ENCODE assay signal across 19 cellular contexts in the genomic region with DNA sequence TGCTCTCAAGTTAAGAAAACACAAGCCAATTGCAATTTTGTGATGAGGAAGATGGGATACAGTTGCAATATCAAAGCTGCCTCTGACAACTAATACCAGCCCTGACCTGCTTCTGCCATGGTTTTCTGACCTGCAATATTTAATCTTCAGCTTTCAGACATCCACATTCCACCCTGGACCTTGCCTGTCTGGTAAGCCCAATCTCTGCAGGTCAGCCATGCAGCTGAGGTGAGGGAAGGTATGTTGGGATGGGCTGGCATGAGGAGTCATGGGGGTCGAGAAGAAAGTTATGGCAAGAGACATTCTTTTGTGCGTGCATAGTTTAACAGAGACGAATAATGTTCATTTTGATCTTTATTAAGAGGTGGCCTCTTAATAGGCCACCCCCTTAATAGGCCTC. TPM values are rescaled to one million over a fixed set of nuclear protein-coding genes. Genes with fewer than 3 reads are reported as not detected.
DNase-seq lines count a peak whose midpoint lies in the region; ATAC-seq, FAIRE-seq and TF ChIP-seq lines count a peak whose summit lies in the region.
"Had no signal": no experiment of that assay in that cellular context is flagged by ENCODE, and none has a peak within 500 bp of the region (broad histone marks: within the 10 kb centered on the region; RNA-seq: fewer than 3 reads in every experiment).

No MANE protein-coding gene starts in this region.

- no peaks in the 10 kb centered on the region for H3K27me3 ChIP-seq in BLaER1
- no peaks in the 10 kb centered on the region for H3K27me3 ChIP-seq in OCI-LY3 (ENCODE audit: low read depth, low read length)
- H3K27me3 ChIP-seq in neural cell (ENCODE audit: insufficient read depth, low read depth, low read length), result no peaks in the 10 kb centered on the region
- H3K27me3 ChIP-seq in upper lobe of left lung, result no peaks in the 10 kb centered on the region

- WGBS in upper lobe of left lung, 2 donors, result 82 to 89% methylated on average over 3 of the region's 3 CpGs

- no peak for TF ChIP-seq RAD21 in neural cell (conservative IDR thresholded peaks at IDR 0.05)

- no peak for TF ChIP-seq CTCF in OCI-LY3 (IDR thresholded peaks at IDR 0.05; ENCODE audit: low read depth, low read length)
- TF ChIP-seq CTCF in neural cell (IDR thresholded peaks at IDR 0.05; ENCODE audit: poor library complexity, severe bottlenecking), result no peak
- TF ChIP-seq CTCF in upper lobe of left lung (IDR thresholded peaks at IDR 0.05), result no peak

- DNase-seq in urothelium cell line (ENCODE audit: low spot score) (no peak), EL (no peak), upper lobe of left lung (no peak), SHP77 (lab: John Stamatoyannopoulos, UW) (no peak)
- DNase-seq: AML-193; Calu3; CD8-positive, alpha-beta T cell; DMS79 treated with DMSO at 0.1 percent for 48 hours; H9 had no signal

- peaks cover 34% of the 10 kb centered on the region for H3K36me3 ChIP-seq in BLaER1
- peaks cover 3% of the 10 kb centered on the region for H3K36me3 ChIP-seq in OCI-LY3 (replicated peaks; ENCODE audit: low read depth, low read length)
- H3K36me3 ChIP-seq in neural cell (ENCODE audit: insufficient read depth, low read length), result no peaks in the 10 kb centered on the region
- H3K36me3 ChIP-seq in upper lobe of left lung, result no peaks in the 10 kb centered on the region

- no peak for TF ChIP-seq EP300 in neural cell (conservative IDR thresholded peaks at IDR 0.05; ENCODE audit: poor library complexity, severe bottlenecking)
- TF ChIP-seq EP300 in upper lobe of left lung (IDR thresholded peaks at IDR 0.05), result no peak

- peak overlapping the region; percentile 38 for H3K9ac ChIP-seq in BLaER1
- peak overlapping the region; percentile 14; the same call in 1 of the 2 replicates for H3K9ac ChIP-seq in OCI-LY3 (ENCODE audit: low read length)
- H3K9ac ChIP-seq in neural cell (ENCODE audit: low read length), result no peak overlapping the region

- peaks cover 8% of the 10 kb centered on the region for H3F3A ChIP-seq in neural cell (ENCODE audit: insufficient read depth, low read length, poor library complexity, severe bottlenecking)

- peaks cover 20% of the 10 kb centered on the region for H3K9me3 ChIP-seq in BLaER1
- H3K9me3 ChIP-seq in OCI-LY3 (ENCODE audit: insufficient read depth, low read length), result no peaks in the 10 kb centered on the region
- H3K9me3 ChIP-seq in neural cell (ENCODE audit: low read length), result no peaks in the 10 kb centered on the region
- no peaks in the 10 kb centered on the region for H3K9me3 ChIP-seq in upper lobe of left lung
- H3K9me3 ChIP-seq: A549 had no signal

- peaks cover 72% of the 10 kb centered on the region for H3K4me1 ChIP-seq in BLaER1
- peaks cover 40% of the 10 kb centered on the region for H3K4me1 ChIP-seq in OCI-LY3 (ENCODE audit: low read length)
- H3K4me1 ChIP-seq in upper lobe of left lung, result no peaks in the 10 kb centered on the region
- H3K4me1 ChIP-seq: A549 had no signal

- no peaks in the 10 kb centered on the region for H4K20me1 ChIP-seq in BLaER1
- H4K20me1 ChIP-seq in OCI-LY3 (ENCODE audit: insufficient read depth, low read length), result no peaks in the 10 kb centered on the region
- H4K20me1 ChIP-seq in neural cell (ENCODE audit: insufficient read depth), result no peaks in the 10 kb centered on the region

- ATAC-seq in upper lobe of left lung (ENCODE audit: low FRiP score in 2 of 2), result no peak
- ATAC-seq: A549; CD8-positive, alpha-beta T cell; GM12878 had no signal

- peak overlapping the region; percentile 72 for H3K27ac ChIP-seq in BLaER1
- peak overlapping the region; percentile 70 for H3K27ac ChIP-seq in OCI-LY3 (ENCODE audit: low read length)
- peak overlapping the region; percentile 96 for H3K27ac ChIP-seq in neural cell (ENCODE audit: low read length)
- no peak overlapping the region for H3K27ac ChIP-seq in upper lobe of left lung
- H3K27ac ChIP-seq: 22Rv1, A549 had no signal

- H2AFZ ChIP-seq in OCI-LY3 (ENCODE audit: low read depth, low read length), result 0 out of 2 replicates have a peak overlapping the region, but pooled peaks have one; percentile 3
- H2AFZ ChIP-seq in neural cell (ENCODE audit: low read depth, low read length), result no peak overlapping the region

- H3K79me2 ChIP-seq in OCI-LY3 (ENCODE audit: low read length) (no peaks in the 10 kb centered on the region), neural cell (replicated peaks; ENCODE audit: insufficient read depth, low read length) (no peaks in the 10 kb centered on the region)

- peak; percentile 69 for FAIRE-seq in urothelium cell line (lab: Jason Lieb, UNC)
- FAIRE-seq: GM12878, GM19239, H1 had no signal

- no peaks in the 10 kb centered on the region for H3K9me2 ChIP-seq in neural cell (ENCODE audit: insufficient read depth, low read length)

- no peak for TF ChIP-seq POLR2A in upper lobe of left lung (IDR thresholded peaks at IDR 0.05)

- peak overlapping the region; percentile 77 for H3K4me2 ChIP-seq in BLaER1
- peak overlapping the region; percentile 29 for H3K4me2 ChIP-seq in OCI-LY3 (ENCODE audit: low read length)
- no peak overlapping the region for H3K4me2 ChIP-seq in neural cell (ENCODE audit: low read length)
- H3K4me2 ChIP-seq: A549 had no signal

- H3K4me3 ChIP-seq in BLaER1, result peak overlapping the region; percentile 58
- H3K4me3 ChIP-seq in OCI-LY3 (ENCODE audit: low read length), result peak overlapping the region; percentile 4; the same call in 1 of the 2 replicates
- H3K4me3 ChIP-seq in neural cell (ENCODE audit: low read length), result no peak overlapping the region
- no peak overlapping the region for H3K4me3 ChIP-seq in upper lobe of left lung
- H3K4me3 ChIP-seq: A549, GM12878 had no signal

TF ChIP-seq in neural cell, 6 proteins besides CTCF, POLR2A, EP300 and RAD21:
- TF ChIP-seq SMC3 (conservative IDR thresholded peaks at IDR 0.05; ENCODE audit: poor library complexity), result no peak
- no peak for TF ChIP-seq TAF1 (IDR thresholded peaks at IDR 0.05; ENCODE audit: low read depth)
- TF ChIP-seq, protein P1, sequence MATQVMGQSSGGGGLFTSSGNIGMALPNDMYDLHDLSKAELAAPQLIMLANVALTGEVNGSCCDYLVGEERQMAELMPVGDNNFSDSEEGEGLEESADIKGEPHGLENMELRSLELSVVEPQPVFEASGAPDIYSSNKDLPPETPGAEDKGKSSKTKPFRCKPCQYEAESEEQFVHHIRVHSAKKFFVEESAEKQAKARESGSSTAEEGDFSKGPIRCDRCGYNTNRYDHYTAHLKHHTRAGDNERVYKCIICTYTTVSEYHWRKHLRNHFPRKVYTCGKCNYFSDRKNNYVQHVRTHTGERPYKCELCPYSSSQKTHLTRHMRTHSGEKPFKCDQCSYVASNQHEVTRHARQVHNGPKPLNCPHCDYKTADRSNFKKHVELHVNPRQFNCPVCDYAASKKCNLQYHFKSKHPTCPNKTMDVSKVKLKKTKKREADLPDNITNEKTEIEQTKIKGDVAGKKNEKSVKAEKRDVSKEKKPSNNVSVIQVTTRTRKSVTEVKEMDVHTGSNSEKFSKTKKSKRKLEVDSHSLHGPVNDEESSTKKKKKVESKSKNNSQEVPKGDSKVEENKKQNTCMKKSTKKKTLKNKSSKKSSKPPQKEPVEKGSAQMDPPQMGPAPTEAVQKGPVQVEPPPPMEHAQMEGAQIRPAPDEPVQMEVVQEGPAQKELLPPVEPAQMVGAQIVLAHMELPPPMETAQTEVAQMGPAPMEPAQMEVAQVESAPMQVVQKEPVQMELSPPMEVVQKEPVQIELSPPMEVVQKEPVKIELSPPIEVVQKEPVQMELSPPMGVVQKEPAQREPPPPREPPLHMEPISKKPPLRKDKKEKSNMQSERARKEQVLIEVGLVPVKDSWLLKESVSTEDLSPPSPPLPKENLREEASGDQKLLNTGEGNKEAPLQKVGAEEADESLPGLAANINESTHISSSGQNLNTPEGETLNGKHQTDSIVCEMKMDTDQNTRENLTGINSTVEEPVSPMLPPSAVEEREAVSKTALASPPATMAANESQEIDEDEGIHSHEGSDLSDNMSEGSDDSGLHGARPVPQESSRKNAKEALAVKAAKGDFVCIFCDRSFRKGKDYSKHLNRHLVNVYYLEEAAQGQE (IDR thresholded peaks at IDR 0.05; ENCODE audit: borderline replicate concordance), result no peak
- TF ChIP-seq MXI1 (conservative IDR thresholded peaks at IDR 0.05; ENCODE audit: poor library complexity, severe bottlenecking), result no peak
- TF ChIP-seq POLR2AphosphoS5 (IDR thresholded peaks at IDR 0.05), result no peak
- no peak for TF ChIP-seq EZH2 (IDR thresholded peaks at IDR 0.05; ENCODE audit: borderline replicate concordance, insufficient read depth, low read length, poor library complexity, severe bottlenecking)

RNA-seq across cellular contexts. Expression of a gene that starts 31.5 kb away (rescaled TPM):
- 1.5 and 1.7 TPM in 2 replicates for polyA plus RNA-seq in neural cell
- 1.5 and 1.7 TPM in 2 replicates for polyA minus RNA-seq in neural cell
- total RNA-seq in upper lobe of left lung, result 1 to 10 TPM in 2 of 6 donors, under 1 TPM in 3, not detected in 1; 0.20 to 1.4 (median 0.59) TPM
- total RNA-seq: Calu3; CD8-positive, alpha-beta T cell; GM12878; H1; H9; HT-29 had no signal
- polyA plus RNA-seq: BJ, H1 had no signal

Comparison
In these comparisons a context has a peak if more than half of its experiments do, and no peak if none do; other contexts are left out.
1. H3K27ac ChIP-seq: peak in BLaER1 (single experiment), OCI-LY3 (single experiment) and neural cell (single experiment); none in upper lobe of left lung (0 of 4).
2. H3K4me3 ChIP-seq: peak in BLaER1 (single experiment) and OCI-LY3 (single experiment); none in neural cell (single experiment) and upper lobe of left lung (0 of 4).